In the genomic region with DNA sequence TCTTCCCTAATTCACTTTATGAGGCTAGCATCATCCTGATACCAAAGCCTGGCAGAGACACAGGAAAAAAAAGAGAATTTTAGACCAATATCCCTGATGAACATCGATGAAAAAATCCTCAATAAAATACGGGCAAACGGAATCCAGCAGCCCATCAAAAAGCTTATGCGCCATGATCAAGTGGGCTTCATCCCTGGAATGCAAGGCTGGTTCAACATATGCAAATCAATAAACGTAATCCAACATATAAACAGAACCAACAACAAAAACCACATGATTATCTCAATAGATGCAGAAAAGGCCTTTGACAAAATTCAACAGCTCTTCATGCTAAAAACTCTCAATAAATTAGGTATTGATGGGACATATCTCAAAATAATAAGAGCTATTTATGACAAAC, we compare ENCODE assay signal across 1 cellular context. TPM values are rescaled to one million over a fixed set of nuclear protein-coding genes. Genes with fewer than 3 reads are reported as not detected.
"Had no signal": no experiment of that assay in that cellular context is flagged by ENCODE, and none has a peak within 500 bp of the region (broad histone marks: within the 10 kb centered on the region; RNA-seq: fewer than 3 reads in every experiment).

No MANE protein-coding gene starts in this region.

RNA-seq across cellular contexts. Expression of a gene that starts 54.7 kb away (rescaled TPM):
- total RNA-seq: G401 had no signal
